ENCODE assay signal across 19 cellular contexts in genomic region chr21:40047993-40048730, GRCh38.
DNase-seq lines count a peak whose midpoint lies in the region; ATAC-seq and TF ChIP-seq lines count a peak whose summit lies in the region.
"Had no signal": no experiment of that assay in that cellular context is flagged by ENCODE, and none has a peak within 500 bp of the region (broad histone marks: within the 10 kb centered on the region; RNA-seq: fewer than 3 reads in every experiment).

No MANE protein-coding gene starts in this region.

- no peak overlapping the region for H2BK12ac ChIP-seq in mesenchymal stem cell (ENCODE audit: low read length in 2 of 2)

- no peak overlapping the region for H4K8ac ChIP-seq in mesenchymal stem cell (ENCODE audit: low read length)

- POLR2A ChIA-PET in MCF 10A (lab: Yijun Ruan, JAX): no interaction called here
- POLR2A ChIA-PET in CD4-positive, alpha-beta T cell (lab: Charles Lee): no interaction called here

- no peak overlapping the region for H3K4me2 ChIP-seq in mammary epithelial cell (ENCODE audit: insufficient read depth, low read depth, low read length)
- no peak overlapping the region for H3K4me2 ChIP-seq in mesenchymal stem cell (ENCODE audit: low read length, poor library complexity, severe bottlenecking)
- H3K4me2 ChIP-seq: GM23338 had no signal

- H3K4me1 Mint-ChIP-seq in MCF 10A (ENCODE audit: insufficient read depth, unreplicated experiment): peaks cover 6% of the 10 kb centered on the region
- peaks cover 9% of the 10 kb centered on the region for H3K4me1 Mint-ChIP-seq in type B pancreatic cell (ENCODE audit: unreplicated experiment)
- no peaks in the 10 kb centered on the region for H3K4me1 Mint-ChIP-seq in CD4-positive, alpha-beta T cell (ENCODE audit: low read depth)
- H3K4me1 Mint-ChIP-seq: activated CD4-positive, alpha-beta T cell treated with anti-CD3 and anti-CD28 coated beads for 36 hours; natural killer cell had no signal

- no peak overlapping the region for H2BK120ac ChIP-seq in mesenchymal stem cell (ENCODE audit: low read depth, low read length)

- H3K4me3 ChIP-seq in mammary epithelial cell (replicated peaks in 1 of 3; ENCODE audit: insufficient read depth in 1 of 3, low read depth in 2 of 3, low read length in 3 of 3): no peak overlapping the region
- no peak overlapping the region for H3K4me3 ChIP-seq in adipocyte (ENCODE audit: low read length)
- no peak overlapping the region for H3K4me3 ChIP-seq in gastroesophageal sphincter
- no peak overlapping the region for H3K4me3 ChIP-seq in mesenchymal stem cell (ENCODE audit: insufficient read depth in 1 of 2, low read depth in 1 of 2, low read length in 2 of 2)
- H3K4me3 ChIP-seq: GM23338, heart right ventricle, lung, SK-N-MC, tibial nerve had no signal

- H3K9me3 ChIP-seq in mammary epithelial cell (replicated peaks; ENCODE audit: insufficient read depth, low read length) (no peaks in the 10 kb centered on the region), adipocyte (ENCODE audit: control insufficient read depth, low read length) (no peaks in the 10 kb centered on the region), gastroesophageal sphincter (no peaks in the 10 kb centered on the region), mesenchymal stem cell (ENCODE audit: control insufficient read depth, low read length) (no peaks in the 10 kb centered on the region)
- no peaks in the 10 kb centered on the region for H3K9me3 ChIP-seq in CD4-positive, alpha-beta T cell (ENCODE audit: control insufficient read depth, low read length)
- H3K9me3 ChIP-seq: heart right ventricle, tibial nerve had no signal

- H2AFZ ChIP-seq in mammary epithelial cell (ENCODE audit: low read depth, low read length): no peak overlapping the region
- H2AFZ ChIP-seq in mesenchymal stem cell (ENCODE audit: low read depth, low read length): no peak overlapping the region
- H2AFZ ChIP-seq: GM23338 had no signal

- no peak overlapping the region for H3K23ac ChIP-seq in mesenchymal stem cell (ENCODE audit: low read length in 2 of 2)

- no peak overlapping the region for H2BK15ac ChIP-seq in mesenchymal stem cell (ENCODE audit: low read depth, poor library complexity, severe bottlenecking)

- H3K27ac ChIP-seq in mammary epithelial cell (ENCODE audit: insufficient read depth, low read depth, low read length): no peak overlapping the region
- peak overlapping the region; percentile 82 to 97 (median 88) for H3K27ac ChIP-seq in gastroesophageal sphincter
- no peak overlapping the region for H3K27ac ChIP-seq in CD4-positive, alpha-beta T cell (ENCODE audit: low read depth, low read length)
- no peak overlapping the region for H3K27ac ChIP-seq in mesenchymal stem cell (ENCODE audit: low read length, poor library complexity, severe bottlenecking)
- H3K27ac ChIP-seq: C4-2B, heart right ventricle, SK-N-MC, tibial nerve had no signal

- H4K91ac ChIP-seq in mesenchymal stem cell (ENCODE audit: low read length): no peak overlapping the region

- no peaks in the 10 kb centered on the region for H3K27me3 ChIP-seq in mammary epithelial cell (ENCODE audit: insufficient read depth, low read length)
- H3K27me3 ChIP-seq in adipocyte (replicated peaks; ENCODE audit: control insufficient read depth, insufficient read depth, low read length): no peaks in the 10 kb centered on the region
- no peaks in the 10 kb centered on the region for H3K27me3 ChIP-seq in gastroesophageal sphincter
- H3K27me3 ChIP-seq in CD4-positive, alpha-beta T cell (ENCODE audit: control insufficient read depth, insufficient read depth, low read length): no peaks in the 10 kb centered on the region
- no peaks in the 10 kb centered on the region for H3K27me3 ChIP-seq in mesenchymal stem cell (ENCODE audit: control insufficient read depth in 1 of 2, insufficient read depth in 1 of 2, low read length in 2 of 2)
- H3K27me3 ChIP-seq: heart right ventricle, tibial nerve had no signal

- TF ChIP-seq POLR2A in gastroesophageal sphincter (IDR thresholded peaks at IDR 0.05): no peak

- BruUV-seq in mammary epithelial cell (replicated peaks; lab: Mats Ljungman, UMichigan) (no TSS peak), MCF 10A (replicated peaks; lab: Mats Ljungman, UMichigan) (no TSS peak)

- H3K4me1 ChIP-seq in mammary epithelial cell (ENCODE audit: insufficient read depth, low read length): peaks cover 15% of the 10 kb centered on the region
- no peaks in the 10 kb centered on the region for H3K4me1 ChIP-seq in adipocyte (ENCODE audit: control insufficient read depth, insufficient read depth, low read length)
- peaks cover 17 to 67% (median 21%) of the 10 kb centered on the region in 3 donors for H3K4me1 ChIP-seq in gastroesophageal sphincter
- no peaks in the 10 kb centered on the region for H3K4me1 ChIP-seq in mesenchymal stem cell (ENCODE audit: control insufficient read depth, insufficient read depth, low read depth, low read length)

- no peak overlapping the region for H3K18ac ChIP-seq in mesenchymal stem cell (ENCODE audit: low read depth in 1 of 2, low read length in 2 of 2)

- no peaks in the 10 kb centered on the region for H4K20me1 ChIP-seq in mammary epithelial cell (ENCODE audit: insufficient read depth, low read length)

- intact Hi-C loops in mammary epithelial cell (cut with micrococcal nuclease): no loop called here
- intact Hi-C loops in MCF 10A (cut with micrococcal nuclease): no loop called here
- intact Hi-C loops in CD4-positive, alpha-beta T cell (cut with DNase I, micrococcal nuclease): no loop called here

- H2AK5ac ChIP-seq in mesenchymal stem cell (ENCODE audit: low read length, severe bottlenecking): no peak overlapping the region

- H3K9ac ChIP-seq in mammary epithelial cell (ENCODE audit: insufficient read depth, low read length) (no peak overlapping the region), adipocyte (ENCODE audit: low read length) (no peak overlapping the region), mesenchymal stem cell (ENCODE audit: low read length) (no peak overlapping the region)

- no peaks in the 10 kb centered on the region for H3K79me2 ChIP-seq in mammary epithelial cell (ENCODE audit: insufficient read depth, low read length)

- no peak overlapping the region for H2BK5ac ChIP-seq in mesenchymal stem cell (ENCODE audit: low read depth, low read length, poor library complexity, severe bottlenecking)

- H3K36me3 ChIP-seq in mammary epithelial cell (ENCODE audit: insufficient read depth, low read length) (no peaks in the 10 kb centered on the region), adipocyte (ENCODE audit: control insufficient read depth, insufficient read depth, low read length, severe bottlenecking) (no peaks in the 10 kb centered on the region), gastroesophageal sphincter (no peaks in the 10 kb centered on the region), mesenchymal stem cell (ENCODE audit: control insufficient read depth in 1 of 2, insufficient read depth in 2 of 2, low read depth in 1 of 2, low read length in 2 of 2) (no peaks in the 10 kb centered on the region)
- H3K36me3 ChIP-seq: heart right ventricle, tibial nerve had no signal

- H3K79me1 ChIP-seq in mesenchymal stem cell (replicated peaks; ENCODE audit: low read length, poor library complexity, severe bottlenecking): no peaks in the 10 kb centered on the region

- H3K14ac ChIP-seq in mesenchymal stem cell (ENCODE audit: low read length in 2 of 2): no peak overlapping the region

- CTCF ChIA-PET in mammary epithelial cell (lab: Charles Lee; ENCODE audit: low non-redundant PET): no interaction called here
- CTCF ChIA-PET in MCF 10A (lab: Yijun Ruan, JAX): interaction anchor here (1.4 kb wide), 1 partner anchor 72 kb away, joined by 3 read pairs; no protein-coding TSS in a partner anchor
- CTCF ChIA-PET in CD4-positive, alpha-beta T cell (lab: Charles Lee): no interaction called here

- H3K27me3 Mint-ChIP-seq in MCF 10A (ENCODE audit: insufficient read depth, unreplicated experiment): no peaks in the 10 kb centered on the region
- no peaks in the 10 kb centered on the region for H3K27me3 Mint-ChIP-seq in type B pancreatic cell
- H3K27me3 Mint-ChIP-seq in CD4-positive, alpha-beta T cell: no peaks in the 10 kb centered on the region
- H3K27me3 Mint-ChIP-seq: activated CD4-positive, alpha-beta T cell treated with anti-CD3 and anti-CD28 coated beads for 36 hours had no signal

- in situ Hi-C loops in mammary epithelial cell (cut with MboI; ENCODE audit: low sequenced_read_pairs in 2 of 2): no loop called here

- no peaks in the 10 kb centered on the region for H3K9me3 Mint-ChIP-seq in MCF 10A (ENCODE audit: unreplicated experiment)
- H3K9me3 Mint-ChIP-seq in type B pancreatic cell: peaks cover 5% of the 10 kb centered on the region
- H3K9me3 Mint-ChIP-seq in CD4-positive, alpha-beta T cell: no peaks in the 10 kb centered on the region
- H3K9me3 Mint-ChIP-seq: natural killer cell had no signal

- WGBS in mammary epithelial cell (ENCODE audit: low coverage, missing lambda C conversion rate): 12% methylated on average over 5 of the region's 5 CpGs
- 12 to 29% methylated on average over 3 to 5 of the region's 5 CpGs for WGBS in gastroesophageal sphincter (ENCODE audit: low coverage in 1 of 2), 2 donors
- 30% methylated on average over 4 of the region's 5 CpGs for WGBS in mesenchymal stem cell

- H3K4me3 Mint-ChIP-seq in MCF 10A (ENCODE audit: unreplicated experiment) (no peak overlapping the region), type B pancreatic cell (no peak overlapping the region)
- no peak overlapping the region for H3K4me3 Mint-ChIP-seq in CD4-positive, alpha-beta T cell
- H3K4me3 Mint-ChIP-seq: activated CD4-positive, alpha-beta T cell treated with anti-CD3 and anti-CD28 coated beads for 36 hours; GM23338; natural killer cell had no signal

- DNase-seq in mammary epithelial cell (peak; percentile 20), MCF 10A (ENCODE audit: unreplicated experiment) (no peak), adipocyte (ENCODE audit: low read depth) (peak; percentile 53), type B pancreatic cell (ENCODE audit: extremely low spot score, unreplicated experiment) (no peak), NK-92 (lab: John Stamatoyannopoulos, UW; ENCODE audit: unreplicated experiment) (no peak), mesenchymal stem cell (no peak)
- DNase-seq in CD4-positive, alpha-beta T cell: no peak
- DNase-seq: activated CD4-positive, alpha-beta T cell treated with anti-CD3 and anti-CD28 coated beads for 36 hours; central memory CD4-positive, alpha-beta T cell; heart right ventricle; natural killer cell; NCI-H1694; NCI-H446 treated with DMSO at 0.1 percent for 48 hours had no signal

- no peak for TF ChIP-seq CTCF in mammary epithelial cell (conservative IDR thresholded peaks at IDR 0.05 in 1 of 2, IDR thresholded peaks at IDR 0.05 in 1 of 2; ENCODE audit: extremely low read depth in 1 of 2, insufficient read depth in 1 of 2, low read depth in 1 of 2, low read length in 2 of 2)
- no peak for TF ChIP-seq CTCF in MCF 10A (IDR thresholded peaks at IDR 0.05; ENCODE audit: unreplicated experiment)
- TF ChIP-seq CTCF in gastroesophageal sphincter (IDR thresholded peaks at IDR 0.05): no peak
- no peak for TF ChIP-seq CTCF in type B pancreatic cell (conservative IDR thresholded peaks at IDR 0.05)
- TF ChIP-seq CTCF in CD4-positive, alpha-beta T cell (IDR thresholded peaks at IDR 0.05): no peak

- no peak overlapping the region for H3K4ac ChIP-seq in mesenchymal stem cell (ENCODE audit: low read depth in 1 of 2, low read length in 2 of 2)

- dilution Hi-C loops in mammary epithelial cell (cut with HindIII; ENCODE audit: low sequenced_read_pairs): no loop called here

- ATAC-seq in gastroesophageal sphincter: peak; percentile 83
- no peak for ATAC-seq in CD4-positive, alpha-beta T cell (ENCODE audit: poor library complexity)
- ATAC-seq: activated CD4-positive, alpha-beta T cell treated with anti-CD3 and anti-CD28 coated beads for 36 hours; natural killer cell had no signal

- H3K36me3 Mint-ChIP-seq in MCF 10A (ENCODE audit: insufficient read depth, unreplicated experiment) (no peaks in the 10 kb centered on the region), type B pancreatic cell (no peaks in the 10 kb centered on the region)
- no peaks in the 10 kb centered on the region for H3K36me3 Mint-ChIP-seq in CD4-positive, alpha-beta T cell (ENCODE audit: low read depth)
- H3K36me3 Mint-ChIP-seq: natural killer cell had no signal

- no peak overlapping the region for H3K27ac Mint-ChIP-seq in MCF 10A (ENCODE audit: low read depth, unreplicated experiment)
- peak overlapping the region; percentile 51 for H3K27ac Mint-ChIP-seq in type B pancreatic cell
- H3K27ac Mint-ChIP-seq in CD4-positive, alpha-beta T cell: no peak overlapping the region
- H3K27ac Mint-ChIP-seq: activated CD4-positive, alpha-beta T cell treated with anti-CD3 and anti-CD28 coated beads for 36 hours; GM23338; natural killer cell had no signal

- TF ChIP-seq EP300 in gastroesophageal sphincter (IDR thresholded peaks at IDR 0.05): peak; percentile 4

Comparison
In these comparisons a context has a peak if more than half of its experiments do, and no peak if none do; other contexts are left out.
1. DNase-seq: peak in mammary epithelial cell (single experiment) and adipocyte (single experiment); none in MCF 10A (single experiment), type B pancreatic cell (single experiment), NK-92 (single experiment), CD4-positive, alpha-beta T cell (0 of 10) and mesenchymal stem cell (single experiment).
2. H3K27ac ChIP-seq: peak in gastroesophageal sphincter (4 of 4); none in mammary epithelial cell (single experiment), CD4-positive, alpha-beta T cell (single experiment) and mesenchymal stem cell (single experiment).